20 cellular contexts compared by ENCODE assay signal in genomic region chr1:77620273-77620672, GRCh38.
"Had no signal": no experiment of that assay in that cellular context is flagged by ENCODE, and none has a peak within 500 bp of the region (broad histone marks: within the 10 kb centered on the region; RNA-seq: fewer than 3 reads in every experiment).

No MANE protein-coding gene starts in this region.

- H3K27ac ChIP-seq: tibial artery had no signal

- H3K4me1 Mint-ChIP-seq: endodermal cell, mesothelial cell of epicardium, nephron progenitor cell had no signal

- ATAC-seq: left lobe of liver had no signal

- H3K4me3 Mint-ChIP-seq: brain, endodermal cell, mesothelial cell of epicardium, nephron progenitor cell had no signal

- H3K9me3 ChIP-seq: tibial artery had no signal

- H3K4me1 ChIP-seq: tibial artery had no signal

- FAIRE-seq: colon, keratinocyte had no signal

- H3K27me3 Mint-ChIP-seq: brain had no signal

- H3K4me3 ChIP-seq: tibial artery had no signal

- DNase-seq: activated CD4-positive, CD25-positive, alpha-beta regulatory T cell treated with anti-CD3 and anti-CD28 coated beads, Interleukin-2, amount 50 U/mL, for 72 hours; activated naive CD4-positive, alpha-beta T cell treated with Interleukin-2 at 50 U/mL for 16 hours; activated T-cell treated with anti-CD3 and anti-CD28 coated beads for 4 hours; anterior cingulate cortex; caudate nucleus; endodermal cell; erythroblast; foreskin melanocyte; hypothalamus; nephron progenitor cell; retina; stimulated activated CD8-positive, alpha-beta memory T cell treated with anti-CD3 and anti-CD28 coated beads, Interleukin-4, amount 100 ng/mL, for 48 hours; stimulated activated naive CD4-positive, alpha-beta T cell treated with Interleukin-2 at 50 U/mL for 16 hours; T1000; tibial artery had no signal

- H3K27me3 ChIP-seq: tibial artery had no signal

- H3K27ac Mint-ChIP-seq: endodermal cell, mesothelial cell of epicardium, nephron progenitor cell had no signal

- H3K9me3 Mint-ChIP-seq: mesothelial cell of epicardium had no signal
